Comparison of ENCODE assay signal across 8 cellular contexts in genomic region chr19:38850231-38850975, GRCh38. TPM values are rescaled to one million over a fixed set of nuclear protein-coding genes. Genes with fewer than 3 reads are reported as not detected.
A peak's percentile ranks its signal among the peaks of the same experiment; 100 is the strongest.
DNase-seq lines count a peak whose midpoint lies in the region; ATAC-seq, FAIRE-seq and TF ChIP-seq lines count a peak whose summit lies in the region.

No MANE protein-coding gene starts in this region.

- no peaks in the 10 kb centered on the region for H3K9me3 Mint-ChIP-seq in CD4-positive, CD25-positive, alpha-beta regulatory T cell

- CTCF ChIA-PET in HepG2 (lab: Yijun Ruan, JAX; ENCODE audit: low intra/inter-chr PET ratio, low total read pairs): no interaction called here

- POLR2A ChIA-PET in HepG2 (lab: Yijun Ruan, JAX): interaction anchor here (0.9 to 9.1 kb wide), 17 partner anchors 9 to 232 kb away, joined by 3 to 148 read pairs (median 5); partner anchors contain the start of genes ACTN4, ECH1, EIF3K and MRPS12

- 1% methylated on average over 33 of the region's 38 CpGs for WGBS in HepG2 (ENCODE audit: low lambda C conversion rate)

- peak overlapping the region; percentile 88 for H3K4me2 ChIP-seq in HepG2 (ENCODE audit: low read depth, low read length)

- FAIRE-seq in HepG2 (lab: Jason Lieb, UNC): peak; percentile 100

- peak overlapping the region; percentile 99 for H3K27ac ChIP-seq in CD4-positive, CD25-positive, alpha-beta regulatory T cell (ENCODE audit: insufficient read depth, low read length, poor library complexity, severe bottlenecking)
- H3K27ac ChIP-seq in HepG2 (ENCODE audit: extremely low read length, insufficient read depth, low read length): peak overlapping the region; percentile 96

- H3K27ac Mint-ChIP-seq in CD4-positive, CD25-positive, alpha-beta regulatory T cell: peak overlapping the region; percentile 99 to 100 (median 99)

- peak overlapping the region; percentile 78 for H3K9ac ChIP-seq in HepG2 (ENCODE audit: insufficient read depth, low read depth, low read length)

- peak; percentile 79 to 82 for ATAC-seq in CD4-positive, CD25-positive, alpha-beta regulatory T cell (ENCODE audit: low read depth in 2 of 2)
- ATAC-seq in GM19438 (IDR thresholded peaks at IDR 0.05; ENCODE audit: low read depth, unreplicated experiment) (peak; percentile 67), HG03571 (IDR thresholded peaks at IDR 0.05; ENCODE audit: unreplicated experiment) (peak; percentile 62), HepG2 (peak; percentile 87)

- H3K4me1 ChIP-seq in CD4-positive, CD25-positive, alpha-beta regulatory T cell (ENCODE audit: control insufficient read depth, insufficient read depth, low read length, poor library complexity, severe bottlenecking): peaks cover 61% of the 10 kb centered on the region
- peaks cover 60% of the 10 kb centered on the region for H3K4me1 ChIP-seq in HepG2 (ENCODE audit: insufficient read depth, low read length)

- intact Hi-C loops in HepG2 (cut with micrococcal nuclease; ENCODE audit: unreplicated experiment): loop anchor here (2.0 kb wide), 2 partner anchors 20 to 48 kb away; partner anchors contain the start of genes ECH1, NFKBIB and SIRT2

- TF ChIP-seq EP300 in HepG2 (IDR thresholded peaks at IDR 0.05; ENCODE audit: low read depth in 2 of 2, low read length in 2 of 2) (no peak), HepG2 (CRISPR knock-in tag; IDR thresholded peaks at IDR 0.05; ENCODE audit: borderline replicate concordance) (no peak)

- H3K79me2 ChIP-seq in HepG2 (ENCODE audit: insufficient read depth, low read length): peaks cover 46% of the 10 kb centered on the region

- no peaks in the 10 kb centered on the region for H3K27me3 ChIP-seq in CD4-positive, CD25-positive, alpha-beta regulatory T cell (ENCODE audit: control insufficient read depth, insufficient read depth, low read length)
- no peaks in the 10 kb centered on the region; a peak in 1 of 5 replicates for H3K27me3 ChIP-seq in HepG2 (ENCODE audit: control insufficient read depth in 1 of 2, insufficient read depth in 2 of 2, low read length in 2 of 2)

- peaks cover 10% of the 10 kb centered on the region for H3K27me3 Mint-ChIP-seq in CD4-positive, CD25-positive, alpha-beta regulatory T cell

- TF ChIP-seq POLR2A in HepG2 (IDR thresholded peaks at IDR 0.05; ENCODE audit: insufficient read depth in 1 of 2, low read depth in 2 of 2, low read length in 2 of 2): peak; percentile 77 to 78; a peak in 3 of 4 replicates

- in situ Hi-C loops in HepG2 (cut with HindIII; ENCODE audit: extremely low pct_ligation_motif_present, low pct_unique_long_range_greater_than_20kb): no loop called here

- peaks cover 0 to 63% (median 32%) of the 10 kb centered on the region in 4 donors for H3K4me1 Mint-ChIP-seq in CD4-positive, CD25-positive, alpha-beta regulatory T cell

- peaks cover 25% of the 10 kb centered on the region for H3K36me3 ChIP-seq in CD4-positive, CD25-positive, alpha-beta regulatory T cell (ENCODE audit: control insufficient read depth, insufficient read depth, low read length)
- peaks cover 17 to 25% of the 10 kb centered on the region in 2 experiments for H3K36me3 ChIP-seq in HepG2 (replicated peaks in 1 of 2; ENCODE audit: control insufficient read depth in 1 of 2, insufficient read depth in 2 of 2, low read length in 2 of 2)

- peak overlapping the region; percentile 94 for H3K4me3 ChIP-seq in CD4-positive, CD25-positive, alpha-beta regulatory T cell (ENCODE audit: low read depth, low read length)
- peak overlapping the region; percentile 62 to 87 (median 72) for H3K4me3 ChIP-seq in HepG2 (replicated peaks in 1 of 3; ENCODE audit: insufficient read depth in 1 of 3, low read depth in 2 of 3, low read length in 3 of 3)

- TF ChIP-seq CTCF in HepG2 (CRISPR knock-in tag; IDR thresholded peaks at IDR 0.05): 0 out of 2 replicates have a peak, but pooled peaks have one; percentile 5

- BruUV-seq in HepG2 (replicated peaks; lab: Mats Ljungman, UMichigan): no TSS peak

- TF ChIP-seq RAD21 in HepG2 (CRISPR knock-in tag; IDR thresholded peaks at IDR 0.05): peak; percentile 50

- no peak overlapping the region for H2AFZ ChIP-seq in HepG2 (ENCODE audit: low read length)

- peak overlapping the region; percentile 84 to 98 (median 96) for H3K4me3 Mint-ChIP-seq in CD4-positive, CD25-positive, alpha-beta regulatory T cell

- peaks cover 28% of the 10 kb centered on the region for H3K36me3 Mint-ChIP-seq in CD4-positive, CD25-positive, alpha-beta regulatory T cell

- H3K9me3 ChIP-seq in CD4-positive, CD25-positive, alpha-beta regulatory T cell (ENCODE audit: control insufficient read depth in 2 of 2, low read length in 2 of 2): no peaks in the 10 kb centered on the region
- H3K9me3 ChIP-seq in HepG2 (ENCODE audit: low read length): no peaks in the 10 kb centered on the region

- DNase-seq in CD4-positive, CD25-positive, alpha-beta regulatory T cell: peak; percentile 98 to 100 (median 100)
- DNase-seq in NCI-H774 (lab: John Stamatoyannopoulos, UW): peak; percentile 100
- peak; percentile 97 to 98 for DNase-seq in activated CD4-positive, alpha-beta T cell treated with anti-CD3 and anti-CD28 coated beads, Interleukin-2, amount 50 U/mL, for 48 hours
- DNase-seq in dermis microvascular lymphatic vessel endothelial cell (ENCODE audit: low read depth in 2 of 2): peak; percentile 100
- DNase-seq in HepG2 (ENCODE audit: low spot score): peak; percentile 100
- peak; percentile 95 to 96 for DNase-seq in stimulated activated CD4-positive, alpha-beta T cell treated with anti-CD3 and anti-CD28 coated beads, Interleukin-2, amount 100 ng/mL, for 48 hours

- peaks cover 34% of the 10 kb centered on the region for H4K20me1 ChIP-seq in HepG2 (ENCODE audit: insufficient read depth, low read length)

RNA-seq across cellular contexts. Expression of gene HNRNPL, which starts 0.6 kb away (rescaled TPM):
- total RNA-seq in CD4-positive, CD25-positive, alpha-beta regulatory T cell: 503 TPM
- 10 to 100 TPM; 66.3 to 93.6 (median 85.5) TPM for polyA plus RNA-seq in CD4-positive, CD25-positive, alpha-beta regulatory T cell
- total RNA-seq in dermis microvascular lymphatic vessel endothelial cell (263 and 288 TPM in 2 replicates), HepG2 (2016; rRNA removed; fragmentation: Illumina TruSeq; extraction: Trizol) (270 and 278 TPM in 2 replicates)
- 44.9 and 50.3 TPM in 2 replicates for total RNA-seq in HepG2 (2016; cell fraction: cytosol; rRNA removed; fragmentation: Illumina TruSeq; extraction: Trizol; ENCODE audit: low read depth)
- 247 and 303 TPM in 2 replicates for total RNA-seq in HepG2 (2016; cell fraction: insoluble cytoplasmic fraction; rRNA removed; fragmentation: Illumina TruSeq; extraction: Trizol)
- 97.2 and 106 TPM in 2 replicates for total RNA-seq in HepG2 (2016; cell fraction: membrane; rRNA removed; fragmentation: Illumina TruSeq; extraction: Trizol)
- total RNA-seq in HepG2 (2016; cell fraction: nucleus; rRNA removed; fragmentation: Illumina TruSeq; extraction: Trizol): 191 and 201 TPM in 2 replicates
- polyA plus RNA-seq in HepG2 (2011; rRNA removed): 148 and 156 TPM in 2 replicates
- polyA plus RNA-seq in HepG2 (2011; cell fraction: cytosol; rRNA removed): 89.9 and 92.3 TPM in 2 replicates
- polyA plus RNA-seq in HepG2 (2011; cell fraction: nucleus; rRNA removed): 184 and 197 TPM in 2 replicates
- polyA plus RNA-seq in HepG2 (2012): 166 and 314 TPM in 2 replicates
- 36.1 and 37.5 TPM in 2 replicates for polyA plus RNA-seq in HepG2 (2016; cell fraction: cytosol; fragmentation: Illumina TruSeq; extraction: Trizol; ENCODE audit: low read depth)
- polyA plus RNA-seq in HepG2 (2016; cell fraction: insoluble cytoplasmic fraction; fragmentation: Illumina TruSeq; extraction: Trizol; ENCODE audit: low read depth): 257 and 357 TPM in 2 replicates
- polyA plus RNA-seq in HepG2 (2016; cell fraction: membrane; fragmentation: Illumina TruSeq; extraction: Trizol; ENCODE audit: low read depth): 76.7 and 82.5 TPM in 2 replicates
- polyA plus RNA-seq in HepG2 (2016; cell fraction: nucleus; fragmentation: Illumina TruSeq; extraction: Trizol; ENCODE audit: insufficient read depth, low read depth): 372 and 405 TPM in 2 replicates
- polyA minus RNA-seq in HepG2 (2011; rRNA and poly(A)+ RNA removed; ENCODE audit: low replicate concordance): 218 and 315 TPM in 2 replicates
- polyA minus RNA-seq in HepG2 (2011; cell fraction: cytosol; rRNA and poly(A)+ RNA removed): 121 and 131 TPM in 2 replicates
- 131 and 151 TPM in 2 replicates for polyA minus RNA-seq in HepG2 (2011; cell fraction: nucleus; rRNA and poly(A)+ RNA removed)

RNA-seq across cellular contexts. Expression of gene ECH1, which starts 18.8 kb away (rescaled TPM):
- total RNA-seq in CD4-positive, CD25-positive, alpha-beta regulatory T cell: 95.2 TPM
- polyA plus RNA-seq in CD4-positive, CD25-positive, alpha-beta regulatory T cell: 100 to 1,000 TPM; 248 to 308 (median 277) TPM
- total RNA-seq in dermis microvascular lymphatic vessel endothelial cell (50.5 and 59.9 TPM in 2 replicates), HepG2 (2016; rRNA removed; fragmentation: Illumina TruSeq; extraction: Trizol) (45.4 and 54.8 TPM in 2 replicates)
- total RNA-seq in HepG2 (2016; cell fraction: cytosol; rRNA removed; fragmentation: Illumina TruSeq; extraction: Trizol; ENCODE audit: low read depth): 17.9 and 23.1 TPM in 2 replicates
- 41.2 and 57.4 TPM in 2 replicates for total RNA-seq in HepG2 (2016; cell fraction: insoluble cytoplasmic fraction; rRNA removed; fragmentation: Illumina TruSeq; extraction: Trizol)
- total RNA-seq in HepG2 (2016; cell fraction: membrane; rRNA removed; fragmentation: Illumina TruSeq; extraction: Trizol): 15.1 and 19.6 TPM in 2 replicates
- 31.4 and 37.2 TPM in 2 replicates for total RNA-seq in HepG2 (2016; cell fraction: nucleus; rRNA removed; fragmentation: Illumina TruSeq; extraction: Trizol)
- polyA plus RNA-seq in HepG2 (2011; rRNA removed): 198 and 277 TPM in 2 replicates
- 180 and 200 TPM in 2 replicates for polyA plus RNA-seq in HepG2 (2011; cell fraction: cytosol; rRNA removed)
- polyA plus RNA-seq in HepG2 (2011; cell fraction: nucleus; rRNA removed): 123 and 139 TPM in 2 replicates
- 231 and 273 TPM in 2 replicates for polyA plus RNA-seq in HepG2 (2012)
- 49.8 and 49.9 TPM in 2 replicates for polyA plus RNA-seq in HepG2 (2016; cell fraction: cytosol; fragmentation: Illumina TruSeq; extraction: Trizol; ENCODE audit: low read depth)
- polyA plus RNA-seq in HepG2 (2016; cell fraction: insoluble cytoplasmic fraction; fragmentation: Illumina TruSeq; extraction: Trizol; ENCODE audit: low read depth): 244 and 262 TPM in 2 replicates
- 43.5 and 46.5 TPM in 2 replicates for polyA plus RNA-seq in HepG2 (2016; cell fraction: membrane; fragmentation: Illumina TruSeq; extraction: Trizol; ENCODE audit: low read depth)
- 142 and 151 TPM in 2 replicates for polyA plus RNA-seq in HepG2 (2016; cell fraction: nucleus; fragmentation: Illumina TruSeq; extraction: Trizol; ENCODE audit: insufficient read depth, low read depth)
- polyA minus RNA-seq in HepG2 (2011; rRNA and poly(A)+ RNA removed; ENCODE audit: low replicate concordance): 119 and 143 TPM in 2 replicates
- 74.8 and 77.1 TPM in 2 replicates for polyA minus RNA-seq in HepG2 (2011; cell fraction: cytosol; rRNA and poly(A)+ RNA removed)
- 30.3 and 39.7 TPM in 2 replicates for polyA minus RNA-seq in HepG2 (2011; cell fraction: nucleus; rRNA and poly(A)+ RNA removed)

RNA-seq across cellular contexts. Expression of gene RINL, which starts 27.7 kb away (rescaled TPM):
- 48.9 TPM for total RNA-seq in CD4-positive, CD25-positive, alpha-beta regulatory T cell
- polyA plus RNA-seq in CD4-positive, CD25-positive, alpha-beta regulatory T cell: 10 to 100 TPM; 30.1 to 39.7 (median 36.5) TPM
- 8.1 and 10.1 TPM in 2 replicates for total RNA-seq in dermis microvascular lymphatic vessel endothelial cell
- total RNA-seq in HepG2 (2016; rRNA removed; fragmentation: Illumina TruSeq; extraction: Trizol): 10.3 and 11.4 TPM in 2 replicates
- 4.4 and 4.8 TPM in 2 replicates for total RNA-seq in HepG2 (2016; cell fraction: cytosol; rRNA removed; fragmentation: Illumina TruSeq; extraction: Trizol; ENCODE audit: low read depth)
- total RNA-seq in HepG2 (2016; cell fraction: insoluble cytoplasmic fraction; rRNA removed; fragmentation: Illumina TruSeq; extraction: Trizol): 11.9 and 12.4 TPM in 2 replicates
- total RNA-seq in HepG2 (2016; cell fraction: membrane; rRNA removed; fragmentation: Illumina TruSeq; extraction: Trizol): 8.3 and 11.2 TPM in 2 replicates
- 5.0 and 8.7 TPM in 2 replicates for total RNA-seq in HepG2 (2016; cell fraction: nucleus; rRNA removed; fragmentation: Illumina TruSeq; extraction: Trizol)
- 18.0 and 18.5 TPM in 2 replicates for polyA plus RNA-seq in HepG2 (2011; rRNA removed)
- 13.8 and 14.5 TPM in 2 replicates for polyA plus RNA-seq in HepG2 (2011; cell fraction: cytosol; rRNA removed)
- 23.0 and 23.9 TPM in 2 replicates for polyA plus RNA-seq in HepG2 (2011; cell fraction: nucleus; rRNA removed)
- 8.6 and 10.2 TPM in 2 replicates for polyA plus RNA-seq in HepG2 (2012)
- 2.4 and 2.6 TPM in 2 replicates for polyA plus RNA-seq in HepG2 (2016; cell fraction: cytosol; fragmentation: Illumina TruSeq; extraction: Trizol; ENCODE audit: low read depth)
- 9.1 and 12.2 TPM in 2 replicates for polyA plus RNA-seq in HepG2 (2016; cell fraction: insoluble cytoplasmic fraction; fragmentation: Illumina TruSeq; extraction: Trizol; ENCODE audit: low read depth)
- 5.3 and 6.5 TPM in 2 replicates for polyA plus RNA-seq in HepG2 (2016; cell fraction: membrane; fragmentation: Illumina TruSeq; extraction: Trizol; ENCODE audit: low read depth)
- polyA plus RNA-seq in HepG2 (2016; cell fraction: nucleus; fragmentation: Illumina TruSeq; extraction: Trizol; ENCODE audit: insufficient read depth, low read depth): 12.7 and 15.7 TPM in 2 replicates
- 3.7 and 14.6 TPM in 2 replicates for polyA minus RNA-seq in HepG2 (2011; rRNA and poly(A)+ RNA removed; ENCODE audit: low replicate concordance)
- 5.7 and 7.2 TPM in 2 replicates for polyA minus RNA-seq in HepG2 (2011; cell fraction: cytosol; rRNA and poly(A)+ RNA removed)
- 9.9 and 10.7 TPM in 2 replicates for polyA minus RNA-seq in HepG2 (2011; cell fraction: nucleus; rRNA and poly(A)+ RNA removed)

RNA-seq across cellular contexts. Expression of gene LGALS4, which starts 37.7 kb away (rescaled TPM):
- total RNA-seq in CD4-positive, CD25-positive, alpha-beta regulatory T cell: 2.1 TPM
- polyA plus RNA-seq in CD4-positive, CD25-positive, alpha-beta regulatory T cell: under 1 TPM in 1 of 4 donors, not detected in 3; 0.10 TPM
- total RNA-seq in dermis microvascular lymphatic vessel endothelial cell (not detected in 2 replicates), HepG2 (2016; rRNA removed; fragmentation: Illumina TruSeq; extraction: Trizol) (0.24 and 0.32 TPM in 2 replicates)
- total RNA-seq in HepG2 (2016; cell fraction: cytosol; rRNA removed; fragmentation: Illumina TruSeq; extraction: Trizol; ENCODE audit: low read depth): not detected in 2 replicates
- total RNA-seq in HepG2 (2016; cell fraction: insoluble cytoplasmic fraction; rRNA removed; fragmentation: Illumina TruSeq; extraction: Trizol): 0.39 TPM in 1 of 2 replicates, not detected in the other
- total RNA-seq in HepG2 (2016; cell fraction: membrane; rRNA removed; fragmentation: Illumina TruSeq; extraction: Trizol): 0.31 TPM in 1 of 2 replicates, not detected in the other
- total RNA-seq in HepG2 (2016; cell fraction: nucleus; rRNA removed; fragmentation: Illumina TruSeq; extraction: Trizol): 0.28 and 0.41 TPM in 2 replicates
- 0.48 and 0.71 TPM in 2 replicates for polyA plus RNA-seq in HepG2 (2011; rRNA removed)
- polyA plus RNA-seq in HepG2 (2011; cell fraction: cytosol; rRNA removed): 0.26 and 0.30 TPM in 2 replicates
- 2.4 and 2.9 TPM in 2 replicates for polyA plus RNA-seq in HepG2 (2011; cell fraction: nucleus; rRNA removed)
- polyA plus RNA-seq in HepG2 (2012): 0.59 and 0.87 TPM in 2 replicates
- polyA plus RNA-seq in HepG2 (2016; cell fraction: cytosol; fragmentation: Illumina TruSeq; extraction: Trizol; ENCODE audit: low read depth): 0.17 TPM in 1 of 2 replicates, not detected in the other
- polyA plus RNA-seq in HepG2 (2016; cell fraction: insoluble cytoplasmic fraction; fragmentation: Illumina TruSeq; extraction: Trizol; ENCODE audit: low read depth): not detected in 2 replicates
- polyA plus RNA-seq in HepG2 (2016; cell fraction: membrane; fragmentation: Illumina TruSeq; extraction: Trizol; ENCODE audit: low read depth): 0.26 TPM in 1 of 2 replicates, not detected in the other
- polyA plus RNA-seq in HepG2 (2016; cell fraction: nucleus; fragmentation: Illumina TruSeq; extraction: Trizol; ENCODE audit: insufficient read depth, low read depth): 2.4 TPM in 1 of 2 replicates, not detected in the other
- polyA minus RNA-seq in HepG2 (2011; rRNA and poly(A)+ RNA removed; ENCODE audit: low replicate concordance): 0.42 and 0.68 TPM in 2 replicates
- not detected in 2 replicates for polyA minus RNA-seq in HepG2 (2011; cell fraction: cytosol; rRNA and poly(A)+ RNA removed)
- 0.90 and 3.0 TPM in 2 replicates for polyA minus RNA-seq in HepG2 (2011; cell fraction: nucleus; rRNA and poly(A)+ RNA removed)

RNA-seq across cellular contexts. Expression of gene SIRT2, which starts 49.0 kb away (rescaled TPM):
- total RNA-seq in CD4-positive, CD25-positive, alpha-beta regulatory T cell: 78.4 TPM
- polyA plus RNA-seq in CD4-positive, CD25-positive, alpha-beta regulatory T cell: 10 to 100 TPM; 33.8 to 52.0 (median 44.3) TPM
- 62.3 and 105 TPM in 2 replicates for total RNA-seq in dermis microvascular lymphatic vessel endothelial cell
- total RNA-seq in HepG2 (2016; rRNA removed; fragmentation: Illumina TruSeq; extraction: Trizol): 20.3 and 22.3 TPM in 2 replicates
- 14.3 and 15.2 TPM in 2 replicates for total RNA-seq in HepG2 (2016; cell fraction: cytosol; rRNA removed; fragmentation: Illumina TruSeq; extraction: Trizol; ENCODE audit: low read depth)
- total RNA-seq in HepG2 (2016; cell fraction: insoluble cytoplasmic fraction; rRNA removed; fragmentation: Illumina TruSeq; extraction: Trizol): 18.1 and 20.6 TPM in 2 replicates
- 24.1 and 28.8 TPM in 2 replicates for total RNA-seq in HepG2 (2016; cell fraction: membrane; rRNA removed; fragmentation: Illumina TruSeq; extraction: Trizol)
- total RNA-seq in HepG2 (2016; cell fraction: nucleus; rRNA removed; fragmentation: Illumina TruSeq; extraction: Trizol): 10.5 and 13.7 TPM in 2 replicates
- 26.1 and 32.6 TPM in 2 replicates for polyA plus RNA-seq in HepG2 (2011; rRNA removed)
- polyA plus RNA-seq in HepG2 (2011; cell fraction: cytosol; rRNA removed): 20.9 and 26.0 TPM in 2 replicates
- 54.3 and 54.9 TPM in 2 replicates for polyA plus RNA-seq in HepG2 (2011; cell fraction: nucleus; rRNA removed)
- polyA plus RNA-seq in HepG2 (2012): 17.1 and 18.5 TPM in 2 replicates
- polyA plus RNA-seq in HepG2 (2016; cell fraction: cytosol; fragmentation: Illumina TruSeq; extraction: Trizol; ENCODE audit: low read depth): 19.1 and 22.5 TPM in 2 replicates
- 21.0 and 27.0 TPM in 2 replicates for polyA plus RNA-seq in HepG2 (2016; cell fraction: insoluble cytoplasmic fraction; fragmentation: Illumina TruSeq; extraction: Trizol; ENCODE audit: low read depth)
- polyA plus RNA-seq in HepG2 (2016; cell fraction: membrane; fragmentation: Illumina TruSeq; extraction: Trizol; ENCODE audit: low read depth): 29.2 and 29.4 TPM in 2 replicates
- 29.4 and 29.5 TPM in 2 replicates for polyA plus RNA-seq in HepG2 (2016; cell fraction: nucleus; fragmentation: Illumina TruSeq; extraction: Trizol; ENCODE audit: insufficient read depth, low read depth)
- polyA minus RNA-seq in HepG2 (2011; rRNA and poly(A)+ RNA removed; ENCODE audit: low replicate concordance): 15.5 and 28.6 TPM in 2 replicates
- 12.0 and 12.7 TPM in 2 replicates for polyA minus RNA-seq in HepG2 (2011; cell fraction: cytosol; rRNA and poly(A)+ RNA removed)
- 10.3 and 11.2 TPM in 2 replicates for polyA minus RNA-seq in HepG2 (2011; cell fraction: nucleus; rRNA and poly(A)+ RNA removed)

Comparison
In these comparisons a context has a peak if more than half of its experiments do, and no peak if none do; other contexts are left out.
1. Peak in every context shown above with its lines: DNase-seq, ATAC-seq, H3K4me3 ChIP-seq and H3K27ac ChIP-seq.